Comparison of ENCODE assay signal across 7 cellular contexts in the genomic region with DNA sequence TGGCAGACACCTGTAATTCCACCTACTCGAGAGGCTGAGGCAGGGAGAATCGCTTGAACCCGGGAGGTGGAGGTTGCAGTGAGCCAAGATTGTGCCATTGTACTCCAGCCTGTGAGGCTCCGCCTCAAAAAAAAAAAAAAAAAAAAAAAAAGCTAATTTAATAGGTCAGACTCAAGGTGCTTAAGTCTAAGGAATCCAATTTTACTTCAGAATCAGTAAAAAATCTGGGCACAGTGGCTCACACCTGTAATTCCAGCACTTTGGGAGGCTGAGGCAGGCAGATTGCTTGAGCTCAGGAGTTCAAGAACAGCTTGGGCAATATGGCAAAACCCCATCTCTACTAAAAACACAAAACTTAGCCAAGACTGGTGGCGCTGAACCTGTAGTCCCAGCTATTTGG. TPM values are rescaled to one million over a fixed set of nuclear protein-coding genes. Genes with fewer than 3 reads are reported as not detected.
DNase-seq lines count a peak whose midpoint lies in the region; ATAC-seq and TF ChIP-seq lines count a peak whose summit lies in the region.
"Not testable (repeated sequence)": the region's sequence is repeated elsewhere in the genome, so short reads cannot be mapped to it uniquely, and the experiment has no call there.

No MANE protein-coding gene starts in this region.

- H2AFZ ChIP-seq in SK-N-SH (ENCODE audit: low read depth) = not testable (repeated sequence)

- CTCF ChIA-PET in HEK293T (lab: Yijun Ruan, JAX) = not testable (repeated sequence)
- CTCF ChIA-PET in SK-N-SH (lab: Yijun Ruan, JAX) = interaction anchor here (1.6 to 4.5 kb wide), 2 partner anchors 7 to 178 kb away, joined by 3 to 28 read pairs; partner anchors contain the start of gene CDK17

- not testable (repeated sequence) for H3K36me3 Mint-ChIP-seq in immature natural killer cell

- not testable (repeated sequence) for H3K27me3 ChIP-seq in SK-N-SH (ENCODE audit: insufficient read depth); esophagus muscularis mucosa; heart right ventricle; sigmoid colon; transverse colon

- H3K9ac ChIP-seq in SK-N-SH = not testable (repeated sequence)

- TF ChIP-seq EP300 in SK-N-SH (IDR thresholded peaks at IDR 0.05; ENCODE audit: borderline replicate concordance in 1 of 2, low read depth in 1 of 2, low read length in 1 of 2); esophagus muscularis mucosa (IDR thresholded peaks at IDR 0.05); sigmoid colon (IDR thresholded peaks at IDR 0.05); transverse colon (IDR thresholded peaks at IDR 0.05; ENCODE audit: low read depth): not testable (repeated sequence)

- TF ChIP-seq CTCF in SK-N-SH (IDR thresholded peaks at IDR 0.05); esophagus muscularis mucosa (IDR thresholded peaks at IDR 0.05); heart right ventricle (IDR thresholded peaks at IDR 0.05); sigmoid colon (IDR thresholded peaks at IDR 0.05); transverse colon (IDR thresholded peaks at IDR 0.05): not testable (repeated sequence)

- not testable (repeated sequence) for TF ChIP-seq POLR2A in esophagus muscularis mucosa (IDR thresholded peaks at IDR 0.05; ENCODE audit: low read depth); sigmoid colon (IDR thresholded peaks at IDR 0.05); transverse colon (IDR thresholded peaks at IDR 0.05)

- peaks cover 74 to 80% of the 10 kb centered on the region in 2 donors for H3K4me1 Mint-ChIP-seq in immature natural killer cell

- H3K9me3 ChIP-seq in SK-N-SH, esophagus muscularis mucosa, heart right ventricle, sigmoid colon, transverse colon: not testable (repeated sequence)

- POLR2A ChIA-PET in HEK293T (lab: Yijun Ruan, JAX); SK-N-SH (lab: Yijun Ruan, JAX): not testable (repeated sequence)

- intact Hi-C loops in esophagus muscularis mucosa (cut with DNase I) (loop anchor here (10.0 kb wide), 1 partner anchor 88 kb away; no protein-coding TSS in a partner anchor), heart right ventricle (cut with DNase I) (loop anchor here in 4 of 10 donors (10.0 kb wide), 5 partner anchors 48 to 328 kb away; no protein-coding TSS in a partner anchor), sigmoid colon (cut with DNase I) (loop anchor here (10.0 kb wide), 1 partner anchor 88 kb away; no protein-coding TSS in a partner anchor)
- intact Hi-C loops in transverse colon (cut with DNase I; ENCODE audit: low total_unique reads) = not testable (repeated sequence)

- ATAC-seq in heart right ventricle = not testable (repeated sequence)

- peaks cover 100% of the 10 kb centered on the region for H3K79me2 ChIP-seq in SK-N-SH (ENCODE audit: insufficient read depth)

- H3K27ac ChIP-seq in SK-N-SH (ENCODE audit: low read depth in 2 of 2, low read length in 1 of 2) (peak overlapping the region in 1 of 2 experiments; percentile 39; a peak in 1 of 4 replicates), esophagus muscularis mucosa (replicated peaks in 1 of 4) (peak overlapping the region; percentile 7 to 100 (median 27)), heart right ventricle (peak overlapping the region in 6 of 10 donors; percentile 3 to 99 (median 16)), sigmoid colon (peak overlapping the region; percentile 26 to 65 (median 56)), transverse colon (peak overlapping the region in 3 of 4 donors; percentile 43 to 52 (median 50))

- H3K4me2 ChIP-seq in SK-N-SH = 0 out of 2 replicates have a peak overlapping the region, but pooled peaks have one; percentile 14

- H3K4me1 ChIP-seq in SK-N-SH (ENCODE audit: control insufficient read depth in 1 of 2, insufficient read depth in 2 of 2, low read depth in 1 of 2, low read length in 1 of 2) (peaks cover 0 to 15% of the 10 kb centered on the region in 2 experiments; a peak in 2 of 4 replicates), esophagus muscularis mucosa (peaks cover 23 to 87% (median 80%) of the 10 kb centered on the region in 4 donors), heart right ventricle (peaks cover 0 to 82% (median 39%) of the 10 kb centered on the region in 9 donors), sigmoid colon (peaks cover 0 to 73% (median 54%) of the 10 kb centered on the region in 4 donors), transverse colon (peaks cover 4 to 50% (median 21%) of the 10 kb centered on the region in 4 donors)

- not testable (repeated sequence) for H3K4me3 ChIP-seq in SK-N-SH (ENCODE audit: low read depth in 2 of 2, low read length in 1 of 2); esophagus muscularis mucosa; heart right ventricle; sigmoid colon; transverse colon

- not testable (repeated sequence) for H3F3A ChIP-seq in SK-N-SH (replicated peaks; ENCODE audit: insufficient read depth)

- H4K20me1 ChIP-seq in SK-N-SH (ENCODE audit: insufficient read depth) = peaks cover 70% of the 10 kb centered on the region

- in situ Hi-C loops in transverse colon (cut with MboI; ENCODE audit: low pct_ligation_motif_present in 1 of 4, low pct_unique_long_range_greater_than_20kb in 1 of 4, low sequenced_read_pairs in 3 of 4) = loop anchor here in 2 of 4 donors (10.0 kb wide), 1 partner anchor 328 kb away; no protein-coding TSS in a partner anchor

- 91% methylated on average over 5 of the region's 5 CpGs for WGBS in SK-N-SH (ENCODE audit: low lambda C conversion rate)
- WGBS in esophagus muscularis mucosa = 72% methylated on average over 5 of the region's 5 CpGs
- WGBS in heart right ventricle, 2 donors = 74 to 82% methylated on average over 5 of the region's 5 CpGs
- 90 to 97% methylated on average over 5 of the region's 5 CpGs for WGBS in sigmoid colon, 2 donors
- WGBS in transverse colon (ENCODE audit: low coverage in 1 of 2), 2 donors = 89 to 100% methylated on average over 1 to 4 of the region's 5 CpGs

- not testable (repeated sequence) for DNase-seq in HEK293T (ENCODE audit: extremely low spot score); SK-N-SH; esophagus muscularis mucosa (ENCODE audit: extremely low spot score); heart right ventricle; immature natural killer cell; sigmoid colon; transverse colon

- peaks cover 0 to 22% of the 10 kb centered on the region in 2 experiments for H3K36me3 ChIP-seq in SK-N-SH (replicated peaks in 1 of 2; ENCODE audit: control insufficient read depth in 1 of 2, insufficient read depth in 2 of 2, low read length in 1 of 2)
- H3K36me3 ChIP-seq in esophagus muscularis mucosa, heart right ventricle, sigmoid colon, transverse colon: not testable (repeated sequence)

- H3K27me3 Mint-ChIP-seq in immature natural killer cell (ENCODE audit: low read depth in 3 of 3) = peaks cover 4 to 21% (median 13%) of the 10 kb centered on the region in 3 donors

- not testable (repeated sequence) for H3K27ac Mint-ChIP-seq in immature natural killer cell

- peak overlapping the region in 3 of 5 donors; percentile 5 to 32 (median 6) for H3K4me3 Mint-ChIP-seq in immature natural killer cell

- not testable (repeated sequence) for H3K9me3 Mint-ChIP-seq in immature natural killer cell

- H3K9me2 ChIP-seq in SK-N-SH = not testable (repeated sequence)

- not testable (repeated sequence) for TF ChIP-seq RAD21 in SK-N-SH (IDR thresholded peaks at IDR 0.05; ENCODE audit: low read length)

TF ChIP-seq in HEK293T, 16 proteins besides CTCF, POLR2A, EP300 and RAD21:
- TF ChIP-seq ZNF384 (IDR thresholded peaks at IDR 0.05) = peak; percentile 79

RNA-seq across cellular contexts. Expression of gene CDK17, which starts 7.0 kb away (rescaled TPM):
- polyA plus RNA-seq in SK-N-SH (2012; rRNA removed) (11.7 and 12.4 TPM in 2 replicates), heart right ventricle (10 to 100 TPM in 1 of 2 donors, 1 to 10 TPM in 1; 8.5 to 11.0 TPM), immature natural killer cell (10 to 100 TPM; 27.2 to 64.0 (median 52.7) TPM), sigmoid colon (1 to 10 TPM; 4.6 to 9.6 (median 9.4) TPM)
- polyA plus RNA-seq in SK-N-SH (2012; cell fraction: cytosol; rRNA removed) = 14.0 and 16.6 TPM in 2 replicates
- polyA plus RNA-seq in SK-N-SH (2012; cell fraction: nucleus; rRNA removed) = 12.6 and 24.0 TPM in 2 replicates
- total RNA-seq in esophagus muscularis mucosa (10 to 100 TPM; 56.2 to 96.9 (median 68.6) TPM), heart right ventricle (10 to 100 TPM; 14.5 to 32.4 (median 21.7) TPM), sigmoid colon (100 to 1,000 TPM in 1 of 4 donors, 10 to 100 TPM in 3; 63.2 to 117 (median 82.0) TPM), transverse colon (10 to 100 TPM; 32.5 to 81.4 (median 51.8) TPM)
